Comparison of ENCODE assay signal across 19 cellular contexts in the genomic region with DNA sequence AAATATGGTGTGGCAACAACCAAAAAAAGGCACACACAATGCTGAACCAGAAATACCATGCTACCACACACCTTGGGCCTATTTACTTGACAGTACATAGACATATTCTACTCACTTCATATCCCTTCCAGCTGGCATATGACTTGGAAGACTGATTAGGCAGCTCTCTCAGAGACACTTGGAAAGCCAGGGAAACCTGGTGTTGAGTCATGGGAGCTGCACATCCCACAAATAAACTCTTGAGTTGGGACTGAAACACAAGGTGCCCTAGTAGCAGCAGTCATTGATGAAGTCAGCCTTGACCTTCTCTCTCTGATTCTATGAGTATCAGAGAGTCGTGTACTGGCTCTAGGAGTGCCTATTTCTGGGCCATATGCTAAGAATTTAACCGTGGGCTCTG.
"Had no signal": no experiment of that assay in that cellular context is flagged by ENCODE, and none has a peak within 500 bp of the region (broad histone marks: within the 10 kb centered on the region; RNA-seq: fewer than 3 reads in every experiment).

No MANE protein-coding gene starts in this region.

- ATAC-seq: effector memory CD8-positive, alpha-beta T cell; foreskin keratinocyte; left lobe of liver; lower lobe of right lung; natural killer cell treated with Interleukin-12 subunit alpha and Interleukin-12 subunit beta and Interleukin-15 and Interleukin-18, amount 100 ng/mL, for 72 hours; sciatic nerve; stimulated activated naive B cell treated with anti-CD40 and anti-IgM and Interleukin-4, amounts not matched to agents 10 μg/mL and 1 μg/mL and 100 μg/mL, for 72 hours; stimulated activated naive CD8-positive, alpha-beta T cell treated with anti-CD3 and anti-CD28 coated beads, Interleukin-15, amount 100 ng/mL, for 72 hours had no signal

- DNase-seq: effector memory CD8-positive, alpha-beta T cell; erythroblast; kidney glomerular epithelial cell; lower lobe of right lung; midbrain; nucleus accumbens; ovary; retina; spleen; stimulated activated CD4-positive, alpha-beta T cell treated with anti-CD3 and anti-CD28 coated beads, Interleukin-15, amount 100 ng/mL, for 24 hours; stimulated activated CD4-positive, alpha-beta T cell treated with anti-CD3 and anti-CD28 coated beads, Interleukin-1b, Interleukin-23, amount 100 ng/mL, for 48 hours; stimulated activated CD4-positive, alpha-beta T cell treated with anti-CD3 and anti-CD28 coated beads, Interleukin-4, amount 100 ng/mL, for 24 hours; stimulated activated naive B cell treated with anti-CD40 and anti-IgM and Interleukin-4, amounts not matched to agents 10 μg/mL and 1 μg/mL and 100 μg/mL, for 72 hours; stimulated activated naive CD8-positive, alpha-beta T cell treated with anti-CD3 and anti-CD28 coated beads, Interleukin-15, amount 100 ng/mL, for 72 hours; transverse colon had no signal
